Comparison of ENCODE assay signal across 8 cellular contexts in genomic region chr16:50335198-50335958, GRCh38. TPM values are rescaled to one million over a fixed set of nuclear protein-coding genes. Genes with fewer than 3 reads are reported as not detected.
DNase-seq lines count a peak whose midpoint lies in the region; ATAC-seq, FAIRE-seq and TF ChIP-seq lines count a peak whose summit lies in the region.

No MANE protein-coding gene starts in this region.

- BruUV-seq in HepG2 (replicated peaks; lab: Mats Ljungman, UMichigan) (no TSS peak), Caco-2 (replicated peaks; lab: Mats Ljungman, UMichigan) (no TSS peak)

- no peaks in the 10 kb centered on the region for H3K27me3 Mint-ChIP-seq in Caco-2 (ENCODE audit: insufficient read depth, unreplicated experiment)

- no peak overlapping the region for H3K27ac Mint-ChIP-seq in Caco-2 (ENCODE audit: unreplicated experiment)

- ATAC-seq in GM21526 (IDR thresholded peaks at IDR 0.05; ENCODE audit: low FRiP score, unreplicated experiment) (peak; percentile 73), HepG2 (no peak)

- H3K4me3 Mint-ChIP-seq in Caco-2 (ENCODE audit: unreplicated experiment), result no peak overlapping the region

- H3K9me3 Mint-ChIP-seq in Caco-2 (ENCODE audit: unreplicated experiment), result no peaks in the 10 kb centered on the region

- no peak for TF ChIP-seq EP300 in HepG2 (IDR thresholded peaks at IDR 0.05; ENCODE audit: low read depth in 2 of 2, low read length in 2 of 2)
- TF ChIP-seq EP300 in HepG2 (CRISPR knock-in tag; IDR thresholded peaks at IDR 0.05; ENCODE audit: borderline replicate concordance), result no peak

- TF ChIP-seq RAD21 in HepG2 (CRISPR knock-in tag; IDR thresholded peaks at IDR 0.05), result no peak

- no peaks in the 10 kb centered on the region for H3K27me3 ChIP-seq in HepG2 (ENCODE audit: control insufficient read depth in 1 of 2, insufficient read depth in 2 of 2, low read length in 2 of 2)
- no peaks in the 10 kb centered on the region for H3K27me3 ChIP-seq in Caco-2 (replicated peaks; ENCODE audit: control insufficient read depth, insufficient read depth, low read length)

- no peak overlapping the region for H2AFZ ChIP-seq in HepG2 (ENCODE audit: low read length)

- intact Hi-C loops in HepG2 (cut with micrococcal nuclease; ENCODE audit: unreplicated experiment) (no loop called here), Caco-2 (cut with micrococcal nuclease; ENCODE audit: unreplicated experiment) (no loop called here)

- peaks cover 61% of the 10 kb centered on the region for H3K36me3 Mint-ChIP-seq in Caco-2 (ENCODE audit: insufficient read depth, unreplicated experiment)

- H3K4me2 ChIP-seq in HepG2 (ENCODE audit: low read depth, low read length), result no peak overlapping the region

- peaks cover 13 to 54% of the 10 kb centered on the region in 2 experiments for H3K36me3 ChIP-seq in HepG2 (replicated peaks in 1 of 2; ENCODE audit: control insufficient read depth in 1 of 2, insufficient read depth in 2 of 2, low read length in 2 of 2)
- peaks cover 8% of the 10 kb centered on the region for H3K36me3 ChIP-seq in Caco-2 (ENCODE audit: control insufficient read depth, insufficient read depth, low read length)

- in situ Hi-C loops in SK-MEL-5 (cut with HindIII; ENCODE audit: low pct_unique_long_range_greater_than_20kb, low sequenced_read_pairs), result no loop called here
- in situ Hi-C loops in HepG2 (cut with HindIII; ENCODE audit: extremely low pct_ligation_motif_present, low pct_unique_long_range_greater_than_20kb), result no loop called here

- no peak overlapping the region for H3K4me3 ChIP-seq in HepG2 (replicated peaks in 1 of 3; ENCODE audit: insufficient read depth in 1 of 3, low read depth in 2 of 3, low read length in 3 of 3)
- H3K4me3 ChIP-seq in Caco-2 (ENCODE audit: low read depth, low read length), result no peak overlapping the region

- H4K20me1 ChIP-seq in HepG2 (ENCODE audit: insufficient read depth, low read length), result no peaks in the 10 kb centered on the region

- FAIRE-seq in GM12892 (lab: Jason Lieb, UNC), result peak; percentile 54
- FAIRE-seq in HepG2 (lab: Jason Lieb, UNC), result no peak

- WGBS in HepG2 (ENCODE audit: low lambda C conversion rate), result 97% methylated on average over 8 of the region's 8 CpGs

- CTCF ChIA-PET in HepG2 (lab: Yijun Ruan, JAX; ENCODE audit: low intra/inter-chr PET ratio, low total read pairs) (no interaction called here), Caco-2 (lab: Charles Lee) (no interaction called here)

- no peak overlapping the region for H3K27ac ChIP-seq in HepG2 (ENCODE audit: extremely low read length, insufficient read depth, low read length)

- H3K9ac ChIP-seq in HepG2 (ENCODE audit: insufficient read depth, low read depth, low read length), result no peak overlapping the region

- H3K9me3 ChIP-seq in HepG2 (ENCODE audit: low read length) (no peaks in the 10 kb centered on the region), Caco-2 (no peaks in the 10 kb centered on the region)

- no peak for TF ChIP-seq CTCF in HepG2 (CRISPR knock-in tag; IDR thresholded peaks at IDR 0.05)
- TF ChIP-seq CTCF in Caco-2 (IDR thresholded peaks at IDR 0.05; ENCODE audit: insufficient read depth in 1 of 2, low read depth in 1 of 2, low read length in 1 of 2, severe bottlenecking in 1 of 2, unreplicated experiment in 1 of 2), result no peak

- H3K4me1 ChIP-seq in HepG2 (ENCODE audit: insufficient read depth, low read length), result peaks cover 25% of the 10 kb centered on the region
- peaks cover 5% of the 10 kb centered on the region for H3K4me1 ChIP-seq in Caco-2

- no peak for DNase-seq in GM12892 (ENCODE audit: insufficient read length)
- DNase-seq in SK-MEL-5 (ENCODE audit: low read depth, low spot score), result peak; percentile 9
- DNase-seq in HepG2 (ENCODE audit: low spot score), result no peak
- no peak for DNase-seq in NCI-H2081 (lab: John Stamatoyannopoulos, UW)
- DNase-seq in A172 (ENCODE audit: low spot score), result no peak
- no peak for DNase-seq in NCI-H128 (lab: John Stamatoyannopoulos, UW; ENCODE audit: unreplicated experiment)
- no peak for DNase-seq in Caco-2

- POLR2A ChIA-PET in HepG2 (lab: Yijun Ruan, JAX) (no interaction called here), Caco-2 (lab: Charles Lee) (no interaction called here)

- peaks cover 6% of the 10 kb centered on the region for H3K4me1 Mint-ChIP-seq in Caco-2 (ENCODE audit: low read depth, unreplicated experiment)

- TF ChIP-seq POLR2A in GM12892 (IDR thresholded peaks at IDR 0.05; ENCODE audit: low read depth, low read length) (no peak), HepG2 (IDR thresholded peaks at IDR 0.05; ENCODE audit: insufficient read depth in 1 of 2, low read depth in 2 of 2, low read length in 2 of 2) (no peak)

- no peaks in the 10 kb centered on the region for H3K79me2 ChIP-seq in HepG2 (ENCODE audit: insufficient read depth, low read length)

TF ChIP-seq in HepG2, 621 proteins besides CTCF, POLR2A, EP300 and RAD21:
- TF ChIP-seq FOSL2 (CRISPR knock-in tag; IDR thresholded peaks at IDR 0.05), result peak; percentile 48
- TF ChIP-seq, protein P1, sequence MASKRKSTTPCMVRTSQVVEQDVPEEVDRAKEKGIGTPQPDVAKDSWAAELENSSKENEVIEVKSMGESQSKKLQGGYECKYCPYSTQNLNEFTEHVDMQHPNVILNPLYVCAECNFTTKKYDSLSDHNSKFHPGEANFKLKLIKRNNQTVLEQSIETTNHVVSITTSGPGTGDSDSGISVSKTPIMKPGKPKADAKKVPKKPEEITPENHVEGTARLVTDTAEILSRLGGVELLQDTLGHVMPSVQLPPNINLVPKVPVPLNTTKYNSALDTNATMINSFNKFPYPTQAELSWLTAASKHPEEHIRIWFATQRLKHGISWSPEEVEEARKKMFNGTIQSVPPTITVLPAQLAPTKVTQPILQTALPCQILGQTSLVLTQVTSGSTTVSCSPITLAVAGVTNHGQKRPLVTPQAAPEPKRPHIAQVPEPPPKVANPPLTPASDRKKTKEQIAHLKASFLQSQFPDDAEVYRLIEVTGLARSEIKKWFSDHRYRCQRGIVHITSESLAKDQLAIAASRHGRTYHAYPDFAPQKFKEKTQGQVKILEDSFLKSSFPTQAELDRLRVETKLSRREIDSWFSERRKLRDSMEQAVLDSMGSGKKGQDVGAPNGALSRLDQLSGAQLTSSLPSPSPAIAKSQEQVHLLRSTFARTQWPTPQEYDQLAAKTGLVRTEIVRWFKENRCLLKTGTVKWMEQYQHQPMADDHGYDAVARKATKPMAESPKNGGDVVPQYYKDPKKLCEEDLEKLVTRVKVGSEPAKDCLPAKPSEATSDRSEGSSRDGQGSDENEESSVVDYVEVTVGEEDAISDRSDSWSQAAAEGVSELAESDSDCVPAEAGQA (IDR thresholded peaks at IDR 0.05; ENCODE audit: low read depth), result no peak
- TF ChIP-seq, protein P1 (CRISPR knock-in tag; IDR thresholded peaks at IDR 0.05; ENCODE audit: borderline replicate concordance), result no peak

RNA-seq across cellular contexts. Expression of gene BRD7, which starts 33.4 kb away (rescaled TPM):
- polyA plus RNA-seq in GM12892 (2012; ENCODE audit: missing spikeins), result 57.2 TPM
- 52.0 and 57.3 TPM in 2 replicates for total RNA-seq in SK-MEL-5 (2014; rRNA removed; shearing (Covaris generic))
- 37.1 and 54.8 TPM in 2 replicates for polyA plus RNA-seq in SK-MEL-5 (2015; cell fraction: cytosol; rRNA removed)
- 25.5 and 28.2 TPM in 2 replicates for polyA plus RNA-seq in SK-MEL-5 (2015; cell fraction: nucleus; rRNA removed)
- total RNA-seq in HepG2 (2016; rRNA removed; fragmentation: Illumina TruSeq; extraction: Trizol), result 149 and 169 TPM in 2 replicates
- total RNA-seq in HepG2 (2016; cell fraction: cytosol; rRNA removed; fragmentation: Illumina TruSeq; extraction: Trizol; ENCODE audit: low read depth), result 102 and 109 TPM in 2 replicates
- total RNA-seq in HepG2 (2016; cell fraction: insoluble cytoplasmic fraction; rRNA removed; fragmentation: Illumina TruSeq; extraction: Trizol), result 149 and 160 TPM in 2 replicates
- total RNA-seq in HepG2 (2016; cell fraction: membrane; rRNA removed; fragmentation: Illumina TruSeq; extraction: Trizol), result 211 and 234 TPM in 2 replicates
- 80.9 and 96.6 TPM in 2 replicates for total RNA-seq in HepG2 (2016; cell fraction: nucleus; rRNA removed; fragmentation: Illumina TruSeq; extraction: Trizol)
- 68.3 and 82.3 TPM in 2 replicates for polyA plus RNA-seq in HepG2 (2011; rRNA removed)
- 30.2 and 39.5 TPM in 2 replicates for polyA plus RNA-seq in HepG2 (2011; cell fraction: cytosol; rRNA removed)
- 39.2 and 41.3 TPM in 2 replicates for polyA plus RNA-seq in HepG2 (2011; cell fraction: nucleus; rRNA removed)
- polyA plus RNA-seq in HepG2 (2012), result 76.6 and 93.4 TPM in 2 replicates
- polyA plus RNA-seq in HepG2 (2016; cell fraction: cytosol; fragmentation: Illumina TruSeq; extraction: Trizol; ENCODE audit: low read depth), result 116 and 129 TPM in 2 replicates
- polyA plus RNA-seq in HepG2 (2016; cell fraction: insoluble cytoplasmic fraction; fragmentation: Illumina TruSeq; extraction: Trizol; ENCODE audit: low read depth), result 172 and 183 TPM in 2 replicates
- 185 and 200 TPM in 2 replicates for polyA plus RNA-seq in HepG2 (2016; cell fraction: membrane; fragmentation: Illumina TruSeq; extraction: Trizol; ENCODE audit: low read depth)
- polyA plus RNA-seq in HepG2 (2016; cell fraction: nucleus; fragmentation: Illumina TruSeq; extraction: Trizol; ENCODE audit: insufficient read depth, low read depth), result 132 and 135 TPM in 2 replicates
- 44.7 and 45.9 TPM in 2 replicates for polyA minus RNA-seq in HepG2 (2011; rRNA and poly(A)+ RNA removed; ENCODE audit: low replicate concordance)
- 31.4 and 39.7 TPM in 2 replicates for polyA minus RNA-seq in HepG2 (2011; cell fraction: cytosol; rRNA and poly(A)+ RNA removed)
- polyA minus RNA-seq in HepG2 (2011; cell fraction: nucleus; rRNA and poly(A)+ RNA removed), result 67.1 and 72.9 TPM in 2 replicates
- 82.0 and 98.3 TPM in 2 replicates for total RNA-seq in A172 (2014; rRNA removed; shearing (Covaris generic))
- total RNA-seq in Caco-2 (2022), result 147 and 170 TPM in 2 replicates
